9 cellular contexts compared by ENCODE assay signal in the genomic region with DNA sequence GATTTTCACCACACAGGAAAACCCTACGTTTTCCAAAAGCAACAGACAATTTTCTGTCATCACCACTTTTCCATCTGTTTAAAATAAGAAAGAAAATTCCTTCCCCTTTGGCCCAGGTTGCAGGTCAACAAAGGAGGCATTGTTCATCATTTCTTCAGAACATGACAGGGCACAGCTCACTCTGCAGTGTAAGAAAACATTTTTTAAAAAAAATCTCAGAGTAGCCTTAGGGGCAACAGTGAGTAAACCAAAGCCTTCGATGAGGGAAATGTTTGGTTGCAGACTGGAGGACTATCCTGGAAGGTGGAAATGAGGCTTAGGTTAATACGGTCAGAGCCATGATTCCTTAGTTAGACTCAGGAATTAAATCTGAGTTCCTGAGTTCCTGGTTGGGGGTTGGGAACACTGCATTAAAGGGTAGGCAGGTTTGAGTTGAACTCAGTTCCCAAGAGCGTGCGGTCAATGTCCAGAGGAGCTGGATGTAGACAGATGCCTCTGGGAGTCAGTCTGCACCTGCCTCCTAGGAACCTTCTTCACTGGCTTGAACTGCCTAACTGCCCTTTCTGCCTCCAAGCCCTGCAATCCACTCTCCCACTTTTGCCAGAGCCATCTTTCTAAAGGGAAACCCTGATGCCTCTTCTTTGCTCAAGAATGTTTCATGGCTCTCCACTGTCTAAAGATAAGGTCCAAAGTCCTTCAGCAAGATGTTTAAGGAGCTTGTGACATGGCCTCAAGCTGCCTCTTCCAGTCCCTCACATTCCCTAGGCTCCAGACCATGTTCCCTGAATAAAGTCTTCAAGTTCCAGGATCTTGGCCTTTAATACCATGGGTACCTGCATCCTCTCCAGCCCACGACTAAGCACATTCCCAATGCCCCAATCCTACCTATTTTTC. TPM values are rescaled to one million over a fixed set of nuclear protein-coding genes. Genes with fewer than 3 reads are reported as not detected.
DNase-seq lines count a peak whose midpoint lies in the region; ATAC-seq and TF ChIP-seq lines count a peak whose summit lies in the region.
"Had no signal": no experiment of that assay in that cellular context is flagged by ENCODE, and none has a peak within 500 bp of the region (broad histone marks: within the 10 kb centered on the region; RNA-seq: fewer than 3 reads in every experiment).

No MANE protein-coding gene starts in this region.

- H3K4me1 Mint-ChIP-seq in endothelial cell (ENCODE audit: unreplicated experiment) (peaks cover 32% of the 10 kb centered on the region), progenitor cell of endocrine pancreas (ENCODE audit: low read depth) (peaks cover 42% of the 10 kb centered on the region)

- ATAC-seq in GM21447 (IDR thresholded peaks at IDR 0.05; ENCODE audit: unreplicated experiment) (no peak), HG02938 (IDR thresholded peaks at IDR 0.05; ENCODE audit: unreplicated experiment) (no peak)

- POLR2A ChIA-PET in OCI-LY7 (lab: Charles Lee) = interaction anchor here (0.8 to 9.0 kb wide), 3 partner anchors 25 to 32 kb away, joined by 3 to 172 read pairs (median 4); no protein-coding TSS in a partner anchor

- H3K27me3 ChIP-seq in GM23248 (replicated peaks; ENCODE audit: insufficient read depth) = no peaks in the 10 kb centered on the region; the same call in 1 of the 2 replicates
- H3K27me3 ChIP-seq: Peyer's patch had no signal

- peaks cover 17% of the 10 kb centered on the region for H3F3A ChIP-seq in GM23248 (ENCODE audit: insufficient read depth)

- DNase-seq in GM23248 (peak; percentile 47), OCI-LY7 (ENCODE audit: low spot score) (no peak), endothelial cell (ENCODE audit: low spot score) (no peak), progenitor cell of endocrine pancreas (ENCODE audit: low spot score, unreplicated experiment) (no peak), anterior cingulate cortex (lab: John Stamatoyannopoulos, UW) (no peak)
- DNase-seq: central memory CD4-positive, alpha-beta T cell had no signal

- peak overlapping the region; percentile 38 for H3K27ac Mint-ChIP-seq in endothelial cell (ENCODE audit: unreplicated experiment)
- peak overlapping the region; percentile 92 for H3K27ac Mint-ChIP-seq in progenitor cell of endocrine pancreas

- no peak overlapping the region for H3K9ac ChIP-seq in GM23248

- H3K27me3 Mint-ChIP-seq in endothelial cell (ENCODE audit: unreplicated experiment) (peaks cover 18% of the 10 kb centered on the region), progenitor cell of endocrine pancreas (no peaks in the 10 kb centered on the region)

- H3K36me3 ChIP-seq in GM23248 (ENCODE audit: low read depth) (no peaks in the 10 kb centered on the region), OCI-LY7 (ENCODE audit: insufficient read depth, low read length) (no peaks in the 10 kb centered on the region)
- H3K36me3 ChIP-seq: Peyer's patch had no signal

- BruUV-seq in OCI-LY7 (replicated peaks; lab: Mats Ljungman, UMichigan) = no TSS peak

- in situ Hi-C loops in GM23248 (cut with MboI) = no loop called here

- CTCF ChIA-PET in OCI-LY7 (lab: Charles Lee; ENCODE audit: unreplicated experiment) = interaction anchor here (1.0 to 1.7 kb wide), 2 partner anchors 28 to 32 kb away, joined by 5 to 9 read pairs; no protein-coding TSS in a partner anchor

- H3K4me1 ChIP-seq in GM23248 (ENCODE audit: insufficient read depth) (peaks cover 18% of the 10 kb centered on the region), OCI-LY7 (ENCODE audit: insufficient read depth, low read length, poor library complexity, severe bottlenecking) (peaks cover 48% of the 10 kb centered on the region)

- peak overlapping the region; percentile 66 for H3K4me3 Mint-ChIP-seq in endothelial cell (ENCODE audit: unreplicated experiment)
- peak overlapping the region; percentile 79 for H3K4me3 Mint-ChIP-seq in progenitor cell of endocrine pancreas (ENCODE audit: low read depth)

- H3K4me2 ChIP-seq in GM23248 (ENCODE audit: unreplicated experiment) (no peak overlapping the region), OCI-LY7 (ENCODE audit: low read length) (peak overlapping the region; percentile 69)

- H4K20me1 ChIP-seq in GM23248 (ENCODE audit: insufficient read depth) (no peaks in the 10 kb centered on the region), OCI-LY7 (ENCODE audit: insufficient read depth, low read length) (no peaks in the 10 kb centered on the region)

- H3K9me2 ChIP-seq in GM23248 (ENCODE audit: insufficient read depth) (no peaks in the 10 kb centered on the region), OCI-LY7 (ENCODE audit: insufficient read depth, low read length) (no peaks in the 10 kb centered on the region)

- peaks cover 12% of the 10 kb centered on the region for H3K36me3 Mint-ChIP-seq in endothelial cell (ENCODE audit: low read depth, unreplicated experiment)
- H3K36me3 Mint-ChIP-seq in progenitor cell of endocrine pancreas (ENCODE audit: insufficient read depth) = peaks cover 13% of the 10 kb centered on the region

- intact Hi-C loops in OCI-LY7 (cut with micrococcal nuclease; ENCODE audit: unreplicated experiment) = loop anchor here (1.0 kb wide), 1 partner anchor 62 kb away; no protein-coding TSS in a partner anchor

- H2AFZ ChIP-seq in GM23248 (no peak overlapping the region), OCI-LY7 (ENCODE audit: low read length) (no peak overlapping the region)

- H3K79me2 ChIP-seq in GM23248 (ENCODE audit: insufficient read depth) (no peaks in the 10 kb centered on the region), OCI-LY7 (ENCODE audit: insufficient read depth, low read depth, low read length) (peaks cover 12% of the 10 kb centered on the region; the same call in 1 of the 2 replicates)

- WGBS in GM23248 (ENCODE audit: low coverage in 1 of 2, low lambda C conversion rate in 2 of 2, missing lambda C conversion rate in 2 of 2), 2 experiments = 77% methylated on average over 6 of the region's 6 CpGs

- TF ChIP-seq CTCF in OCI-LY7 (conservative IDR thresholded peaks at IDR 0.05; ENCODE audit: low read length) (no peak), endothelial cell (IDR thresholded peaks at IDR 0.05; ENCODE audit: unreplicated experiment) (no peak), progenitor cell of endocrine pancreas (IDR thresholded peaks at IDR 0.05; ENCODE audit: unreplicated experiment) (no peak)

- H3K9me3 Mint-ChIP-seq in endothelial cell (ENCODE audit: unreplicated experiment) (no peaks in the 10 kb centered on the region), progenitor cell of endocrine pancreas (ENCODE audit: low read depth) (no peaks in the 10 kb centered on the region)

- H3K9me3 ChIP-seq in GM23248 (ENCODE audit: low read depth) (no peaks in the 10 kb centered on the region), OCI-LY7 (ENCODE audit: low read length) (no peaks in the 10 kb centered on the region)
- H3K9me3 ChIP-seq: Peyer's patch had no signal

- H3K4me3 ChIP-seq in GM23248 = no peak overlapping the region
- H3K4me3 ChIP-seq in OCI-LY7 (ENCODE audit: low read depth, low read length, poor library complexity, severe bottlenecking) = peak overlapping the region; percentile 67

- peak overlapping the region; percentile 72; the same call in 1 of the 2 replicates for H3K27ac ChIP-seq in GM23248
- H3K27ac ChIP-seq in OCI-LY7 (ENCODE audit: low read depth, low read length, poor library complexity, severe bottlenecking) = peak overlapping the region; percentile 86

RNA-seq across cellular contexts. Expression of a gene that starts 3.2 kb away (rescaled TPM):
- total RNA-seq in GM23248 (2014; rRNA removed; shearing (Covaris generic)) = 13.0 and 13.8 TPM in 2 replicates
- polyA plus RNA-seq in GM23248 (2016; fragmentation: Nextera tagmentation; extraction: Ambion mirVana) = 8.8 and 10.3 TPM in 2 replicates
- 0.72 and 1.1 TPM in 2 replicates for total RNA-seq in OCI-LY7 (2014; rRNA removed; shearing (Covaris generic))
- total RNA-seq in OCI-LY7 (2022) = 3.0 and 3.4 TPM in 2 replicates
- total RNA-seq in endothelial cell (ENCODE audit: unreplicated experiment) = 40.3 TPM
- total RNA-seq in progenitor cell of endocrine pancreas = 129 and 142 TPM in 2 replicates
